Comparison of ENCODE assay signal across 9 cellular contexts in genomic region chr7:102167254-102167653, GRCh38.
"Had no signal": no experiment of that assay in that cellular context is flagged by ENCODE, and none has a peak within 500 bp of the region (broad histone marks: within the 10 kb centered on the region; RNA-seq: fewer than 3 reads in every experiment).

No MANE protein-coding gene starts in this region.

- H3K4me3 ChIP-seq: GM23248, HAP-1 had no signal

- H3K9me3 Mint-ChIP-seq: HFFc6, IgD-negative memory B cell had no signal

- H3K27me3 Mint-ChIP-seq: IgD-negative memory B cell had no signal

- H3K4me1 Mint-ChIP-seq: IgD-negative memory B cell had no signal

- H3K9me3 ChIP-seq: HAP-1 had no signal

- DNase-seq: GM23248, H7, HFFc6, KBM-7 had no signal

- H3K27ac ChIP-seq: GM23248, HL-60 had no signal

- H2AFZ ChIP-seq: GM23248 had no signal

- H3K36me3 ChIP-seq: HAP-1 had no signal

- FAIRE-seq: HepG2 had no signal

- H3K4me3 Mint-ChIP-seq: HFFc6, IgD-negative memory B cell had no signal

- H3K27ac Mint-ChIP-seq: HFFc6 had no signal

- ATAC-seq: HCT116, HepG2 had no signal

- H3K9ac ChIP-seq: GM23248 had no signal
